In the genomic region with DNA sequence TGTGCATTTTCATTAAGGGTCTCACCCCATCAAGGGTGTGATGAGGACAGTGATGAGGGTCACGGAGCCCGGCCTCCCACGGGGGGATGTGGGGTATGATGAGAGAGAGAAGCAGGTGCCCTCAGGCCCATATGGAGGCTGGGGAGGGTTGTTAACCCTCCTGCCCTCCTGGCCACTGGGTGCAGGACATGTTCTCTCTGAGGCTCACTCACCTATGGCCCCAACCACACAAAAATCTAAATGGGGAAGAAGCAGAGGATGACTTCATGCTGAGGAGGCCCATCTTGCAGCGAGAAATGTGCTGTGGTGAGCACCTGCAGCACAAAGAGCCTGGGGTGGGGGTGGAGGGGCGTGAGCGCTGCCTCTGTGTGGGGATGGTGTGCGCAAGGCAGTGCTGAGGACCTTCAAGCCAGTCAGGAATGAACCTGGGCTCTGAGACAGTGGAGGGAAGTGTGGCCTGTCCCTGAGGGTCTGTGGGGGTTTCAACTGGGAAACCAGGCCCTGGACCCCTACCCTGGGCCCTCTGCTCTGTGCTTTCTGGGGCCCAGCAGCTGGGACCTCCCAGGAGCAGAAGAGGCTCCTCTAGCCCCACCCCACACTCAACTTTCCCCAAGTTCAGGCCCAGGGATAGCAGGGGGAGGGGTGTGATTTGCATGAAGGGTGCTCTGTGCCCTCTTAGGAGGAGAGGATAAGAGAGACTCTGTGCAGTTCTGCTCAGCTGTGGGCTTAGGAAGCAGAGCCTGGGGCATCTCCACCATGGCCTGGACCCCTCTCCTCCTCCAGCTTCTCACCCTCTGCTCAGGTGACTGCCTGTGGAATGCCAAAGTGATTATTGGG, we compare ENCODE assay signal across 1 cellular context.
A peak's percentile ranks its signal among the peaks of the same experiment; 100 is the strongest.
TF ChIP-seq lines count a peak whose summit lies in the region.

No MANE protein-coding gene starts in this region.

TF ChIP-seq in GM12878, 131 proteins besides CTCF, POLR2A, EP300 and RAD21 (continued from another document):
- TF ChIP-seq, protein P1, sequence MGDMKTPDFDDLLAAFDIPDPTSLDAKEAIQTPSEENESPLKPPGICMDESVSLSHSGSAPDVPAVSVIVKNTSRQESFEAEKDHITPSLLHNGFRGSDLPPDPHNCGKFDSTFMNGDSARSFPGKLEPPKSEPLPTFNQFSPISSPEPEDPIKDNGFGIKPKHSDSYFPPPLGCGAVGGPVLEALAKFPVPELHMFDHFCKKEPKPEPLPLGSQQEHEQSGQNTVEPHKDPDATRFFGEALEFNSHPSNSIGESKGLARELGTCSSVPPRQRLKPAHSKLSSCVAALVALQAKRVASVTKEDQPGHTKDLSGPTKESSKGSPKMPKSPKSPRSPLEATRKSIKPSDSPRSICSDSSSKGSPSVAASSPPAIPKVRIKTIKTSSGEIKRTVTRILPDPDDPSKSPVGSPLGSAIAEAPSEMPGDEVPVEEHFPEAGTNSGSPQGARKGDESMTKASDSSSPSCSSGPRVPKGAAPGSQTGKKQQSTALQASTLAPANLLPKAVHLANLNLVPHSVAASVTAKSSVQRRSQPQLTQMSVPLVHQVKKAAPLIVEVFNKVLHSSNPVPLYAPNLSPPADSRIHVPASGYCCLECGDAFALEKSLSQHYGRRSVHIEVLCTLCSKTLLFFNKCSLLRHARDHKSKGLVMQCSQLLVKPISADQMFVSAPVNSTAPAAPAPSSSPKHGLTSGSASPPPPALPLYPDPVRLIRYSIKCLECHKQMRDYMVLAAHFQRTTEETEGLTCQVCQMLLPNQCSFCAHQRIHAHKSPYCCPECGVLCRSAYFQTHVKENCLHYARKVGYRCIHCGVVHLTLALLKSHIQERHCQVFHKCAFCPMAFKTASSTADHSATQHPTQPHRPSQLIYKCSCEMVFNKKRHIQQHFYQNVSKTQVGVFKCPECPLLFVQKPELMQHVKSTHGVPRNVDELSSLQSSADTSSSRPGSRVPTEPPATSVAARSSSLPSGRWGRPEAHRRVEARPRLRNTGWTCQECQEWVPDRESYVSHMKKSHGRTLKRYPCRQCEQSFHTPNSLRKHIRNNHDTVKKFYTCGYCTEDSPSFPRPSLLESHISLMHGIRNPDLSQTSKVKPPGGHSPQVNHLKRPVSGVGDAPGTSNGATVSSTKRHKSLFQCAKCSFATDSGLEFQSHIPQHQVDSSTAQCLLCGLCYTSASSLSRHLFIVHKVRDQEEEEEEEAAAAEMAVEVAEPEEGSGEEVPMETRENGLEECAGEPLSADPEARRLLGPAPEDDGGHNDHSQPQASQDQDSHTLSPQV (IDR thresholded peaks at IDR 0.05) = no peak
- TF ChIP-seq ZZZ3 (IDR thresholded peaks at IDR 0.05; ENCODE audit: control insufficient read depth, insufficient read length, low read depth) (no peak), SRF (IDR thresholded peaks at IDR 0.05; ENCODE audit: low read depth in 2 of 2, low read length in 2 of 2) (no peak), GATAD2B (conservative IDR thresholded peaks at IDR 0.05; ENCODE audit: low read depth) (no peak), RFX5 (IDR thresholded peaks at IDR 0.05; ENCODE audit: low read depth, low read length) (no peak), POU2F2 (IDR thresholded peaks at IDR 0.05; ENCODE audit: borderline replicate concordance, low read depth, low read length) (peak; percentile 18; the same call in 1 of the 3 replicates), CBFB (IDR thresholded peaks at IDR 0.05; ENCODE audit: low read depth) (peak; percentile 43; the same call in 1 of the 2 replicates), ZNF622 (IDR thresholded peaks at IDR 0.05) (no peak), MEF2B (IDR thresholded peaks at IDR 0.05; ENCODE audit: partially characterized antibody, poor library complexity, severe bottlenecking) (peak; percentile 50), STAT3 (IDR thresholded peaks at IDR 0.05; ENCODE audit: low read depth, low read length) (no peak), NBN (IDR thresholded peaks at IDR 0.05) (peak; percentile 19; the same call in 1 of the 2 replicates), RBBP5 (conservative IDR thresholded peaks at IDR 0.05) (no peak), JUNB (IDR thresholded peaks at IDR 0.05) (peak; percentile 57), TAF1 (IDR thresholded peaks at IDR 0.05; ENCODE audit: borderline replicate concordance, low read depth, low read length) (peak; percentile 56; the same call in 1 of the 2 replicates), TCF3 (IDR thresholded peaks at IDR 0.05; ENCODE audit: borderline replicate concordance, insufficient read depth, low read depth, low read length) (peak; percentile 76; the same call in 1 of the 2 replicates), RELA (IDR thresholded peaks at IDR 0.05; ENCODE audit: borderline replicate concordance, partially characterized antibody) (no peak), NR2C1 (IDR thresholded peaks at IDR 0.05) (no peak), HDGF (IDR thresholded peaks at IDR 0.05) (no peak), HDAC6 (IDR thresholded peaks at IDR 0.05; ENCODE audit: unreplicated experiment) (no peak), SUPT20H (IDR thresholded peaks at IDR 0.05; ENCODE audit: borderline replicate concordance, control insufficient read depth, low read depth, low read length) (no peak), TCF7 (IDR thresholded peaks at IDR 0.05; ENCODE audit: borderline replicate concordance) (no peak), DPF2 (IDR thresholded peaks at IDR 0.05) (peak; percentile 53)
- TF ChIP-seq, protein P2, sequence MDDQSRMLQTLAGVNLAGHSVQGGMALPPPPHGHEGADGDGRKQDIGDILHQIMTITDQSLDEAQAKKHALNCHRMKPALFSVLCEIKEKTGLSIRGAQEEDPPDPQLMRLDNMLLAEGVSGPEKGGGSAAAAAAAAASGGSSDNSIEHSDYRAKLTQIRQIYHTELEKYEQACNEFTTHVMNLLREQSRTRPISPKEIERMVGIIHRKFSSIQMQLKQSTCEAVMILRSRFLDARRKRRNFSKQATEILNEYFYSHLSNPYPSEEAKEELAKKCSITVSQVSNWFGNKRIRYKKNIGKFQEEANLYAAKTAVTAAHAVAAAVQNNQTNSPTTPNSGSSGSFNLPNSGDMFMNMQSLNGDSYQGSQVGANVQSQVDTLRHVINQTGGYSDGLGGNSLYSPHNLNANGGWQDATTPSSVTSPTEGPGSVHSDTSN (IDR thresholded peaks at IDR 0.05; ENCODE audit: insufficient replicate concordance, low read depth, low read length) = no peak
- TF ChIP-seq, protein P3, sequence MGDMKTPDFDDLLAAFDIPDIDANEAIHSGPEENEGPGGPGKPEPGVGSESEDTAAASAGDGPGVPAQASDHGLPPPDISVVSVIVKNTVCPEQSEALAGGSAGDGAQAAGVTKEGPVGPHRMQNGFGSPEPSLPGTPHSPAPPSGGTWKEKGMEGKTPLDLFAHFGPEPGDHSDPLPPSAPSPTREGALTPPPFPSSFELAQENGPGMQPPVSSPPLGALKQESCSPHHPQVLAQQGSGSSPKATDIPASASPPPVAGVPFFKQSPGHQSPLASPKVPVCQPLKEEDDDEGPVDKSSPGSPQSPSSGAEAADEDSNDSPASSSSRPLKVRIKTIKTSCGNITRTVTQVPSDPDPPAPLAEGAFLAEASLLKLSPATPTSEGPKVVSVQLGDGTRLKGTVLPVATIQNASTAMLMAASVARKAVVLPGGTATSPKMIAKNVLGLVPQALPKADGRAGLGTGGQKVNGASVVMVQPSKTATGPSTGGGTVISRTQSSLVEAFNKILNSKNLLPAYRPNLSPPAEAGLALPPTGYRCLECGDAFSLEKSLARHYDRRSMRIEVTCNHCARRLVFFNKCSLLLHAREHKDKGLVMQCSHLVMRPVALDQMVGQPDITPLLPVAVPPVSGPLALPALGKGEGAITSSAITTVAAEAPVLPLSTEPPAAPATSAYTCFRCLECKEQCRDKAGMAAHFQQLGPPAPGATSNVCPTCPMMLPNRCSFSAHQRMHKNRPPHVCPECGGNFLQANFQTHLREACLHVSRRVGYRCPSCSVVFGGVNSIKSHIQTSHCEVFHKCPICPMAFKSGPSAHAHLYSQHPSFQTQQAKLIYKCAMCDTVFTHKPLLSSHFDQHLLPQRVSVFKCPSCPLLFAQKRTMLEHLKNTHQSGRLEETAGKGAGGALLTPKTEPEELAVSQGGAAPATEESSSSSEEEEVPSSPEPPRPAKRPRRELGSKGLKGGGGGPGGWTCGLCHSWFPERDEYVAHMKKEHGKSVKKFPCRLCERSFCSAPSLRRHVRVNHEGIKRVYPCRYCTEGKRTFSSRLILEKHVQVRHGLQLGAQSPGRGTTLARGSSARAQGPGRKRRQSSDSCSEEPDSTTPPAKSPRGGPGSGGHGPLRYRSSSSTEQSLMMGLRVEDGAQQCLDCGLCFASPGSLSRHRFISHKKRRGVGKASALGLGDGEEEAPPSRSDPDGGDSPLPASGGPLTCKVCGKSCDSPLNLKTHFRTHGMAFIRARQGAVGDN (IDR thresholded peaks at IDR 0.05) = no peak
- TF ChIP-seq, protein P4, sequence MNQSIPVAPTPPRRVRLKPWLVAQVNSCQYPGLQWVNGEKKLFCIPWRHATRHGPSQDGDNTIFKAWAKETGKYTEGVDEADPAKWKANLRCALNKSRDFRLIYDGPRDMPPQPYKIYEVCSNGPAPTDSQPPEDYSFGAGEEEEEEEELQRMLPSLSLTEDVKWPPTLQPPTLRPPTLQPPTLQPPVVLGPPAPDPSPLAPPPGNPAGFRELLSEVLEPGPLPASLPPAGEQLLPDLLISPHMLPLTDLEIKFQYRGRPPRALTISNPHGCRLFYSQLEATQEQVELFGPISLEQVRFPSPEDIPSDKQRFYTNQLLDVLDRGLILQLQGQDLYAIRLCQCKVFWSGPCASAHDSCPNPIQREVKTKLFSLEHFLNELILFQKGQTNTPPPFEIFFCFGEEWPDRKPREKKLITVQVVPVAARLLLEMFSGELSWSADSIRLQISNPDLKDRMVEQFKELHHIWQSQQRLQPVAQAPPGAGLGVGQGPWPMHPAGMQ (IDR thresholded peaks at IDR 0.05; ENCODE audit: borderline replicate concordance) = no peak
- TF ChIP-seq, protein P5, sequence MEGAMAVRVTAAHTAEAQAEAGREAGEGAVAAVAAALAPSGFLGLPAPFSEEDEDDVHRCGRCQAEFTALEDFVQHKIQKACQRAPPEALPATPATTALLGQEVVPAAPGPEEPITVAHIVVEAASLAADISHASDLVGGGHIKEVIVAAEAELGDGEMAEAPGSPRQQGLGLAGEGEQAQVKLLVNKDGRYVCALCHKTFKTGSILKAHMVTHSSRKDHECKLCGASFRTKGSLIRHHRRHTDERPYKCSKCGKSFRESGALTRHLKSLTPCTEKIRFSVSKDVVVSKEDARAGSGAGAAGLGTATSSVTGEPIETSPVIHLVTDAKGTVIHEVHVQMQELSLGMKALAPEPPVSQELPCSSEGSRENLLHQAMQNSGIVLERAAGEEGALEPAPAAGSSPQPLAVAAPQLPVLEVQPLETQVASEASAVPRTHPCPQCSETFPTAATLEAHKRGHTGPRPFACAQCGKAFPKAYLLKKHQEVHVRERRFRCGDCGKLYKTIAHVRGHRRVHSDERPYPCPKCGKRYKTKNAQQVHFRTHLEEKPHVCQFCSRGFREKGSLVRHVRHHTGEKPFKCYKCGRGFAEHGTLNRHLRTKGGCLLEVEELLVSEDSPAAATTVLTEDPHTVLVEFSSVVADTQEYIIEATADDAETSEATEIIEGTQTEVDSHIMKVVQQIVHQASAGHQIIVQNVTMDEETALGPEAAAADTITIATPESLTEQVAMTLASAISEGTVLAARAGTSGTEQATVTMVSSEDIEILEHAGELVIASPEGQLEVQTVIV (IDR thresholded peaks at IDR 0.05; ENCODE audit: borderline replicate concordance, partially characterized antibody) = no peak
- TF ChIP-seq, protein P6, sequence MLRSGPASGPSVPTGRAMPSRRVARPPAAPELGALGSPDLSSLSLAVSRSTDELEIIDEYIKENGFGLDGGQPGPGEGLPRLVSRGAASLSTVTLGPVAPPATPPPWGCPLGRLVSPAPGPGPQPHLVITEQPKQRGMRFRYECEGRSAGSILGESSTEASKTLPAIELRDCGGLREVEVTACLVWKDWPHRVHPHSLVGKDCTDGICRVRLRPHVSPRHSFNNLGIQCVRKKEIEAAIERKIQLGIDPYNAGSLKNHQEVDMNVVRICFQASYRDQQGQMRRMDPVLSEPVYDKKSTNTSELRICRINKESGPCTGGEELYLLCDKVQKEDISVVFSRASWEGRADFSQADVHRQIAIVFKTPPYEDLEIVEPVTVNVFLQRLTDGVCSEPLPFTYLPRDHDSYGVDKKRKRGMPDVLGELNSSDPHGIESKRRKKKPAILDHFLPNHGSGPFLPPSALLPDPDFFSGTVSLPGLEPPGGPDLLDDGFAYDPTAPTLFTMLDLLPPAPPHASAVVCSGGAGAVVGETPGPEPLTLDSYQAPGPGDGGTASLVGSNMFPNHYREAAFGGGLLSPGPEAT (IDR thresholded peaks at IDR 0.05; ENCODE audit: low read depth) = no peak
- TF ChIP-seq, protein P7, sequence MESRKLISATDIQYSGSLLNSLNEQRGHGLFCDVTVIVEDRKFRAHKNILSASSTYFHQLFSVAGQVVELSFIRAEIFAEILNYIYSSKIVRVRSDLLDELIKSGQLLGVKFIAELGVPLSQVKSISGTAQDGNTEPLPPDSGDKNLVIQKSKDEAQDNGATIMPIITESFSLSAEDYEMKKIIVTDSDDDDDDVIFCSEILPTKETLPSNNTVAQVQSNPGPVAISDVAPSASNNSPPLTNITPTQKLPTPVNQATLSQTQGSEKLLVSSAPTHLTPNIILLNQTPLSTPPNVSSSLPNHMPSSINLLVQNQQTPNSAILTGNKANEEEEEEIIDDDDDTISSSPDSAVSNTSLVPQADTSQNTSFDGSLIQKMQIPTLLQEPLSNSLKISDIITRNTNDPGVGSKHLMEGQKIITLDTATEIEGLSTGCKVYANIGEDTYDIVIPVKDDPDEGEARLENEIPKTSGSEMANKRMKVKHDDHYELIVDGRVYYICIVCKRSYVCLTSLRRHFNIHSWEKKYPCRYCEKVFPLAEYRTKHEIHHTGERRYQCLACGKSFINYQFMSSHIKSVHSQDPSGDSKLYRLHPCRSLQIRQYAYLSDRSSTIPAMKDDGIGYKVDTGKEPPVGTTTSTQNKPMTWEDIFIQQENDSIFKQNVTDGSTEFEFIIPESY (IDR thresholded peaks at IDR 0.05) = no peak
- TF ChIP-seq, protein P8, sequence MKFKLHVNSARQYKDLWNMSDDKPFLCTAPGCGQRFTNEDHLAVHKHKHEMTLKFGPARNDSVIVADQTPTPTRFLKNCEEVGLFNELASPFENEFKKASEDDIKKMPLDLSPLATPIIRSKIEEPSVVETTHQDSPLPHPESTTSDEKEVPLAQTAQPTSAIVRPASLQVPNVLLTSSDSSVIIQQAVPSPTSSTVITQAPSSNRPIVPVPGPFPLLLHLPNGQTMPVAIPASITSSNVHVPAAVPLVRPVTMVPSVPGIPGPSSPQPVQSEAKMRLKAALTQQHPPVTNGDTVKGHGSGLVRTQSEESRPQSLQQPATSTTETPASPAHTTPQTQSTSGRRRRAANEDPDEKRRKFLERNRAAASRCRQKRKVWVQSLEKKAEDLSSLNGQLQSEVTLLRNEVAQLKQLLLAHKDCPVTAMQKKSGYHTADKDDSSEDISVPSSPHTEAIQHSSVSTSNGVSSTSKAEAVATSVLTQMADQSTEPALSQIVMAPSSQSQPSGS (IDR thresholded peaks at IDR 0.05; ENCODE audit: low read length) = no peak
- TF ChIP-seq, protein P9, sequence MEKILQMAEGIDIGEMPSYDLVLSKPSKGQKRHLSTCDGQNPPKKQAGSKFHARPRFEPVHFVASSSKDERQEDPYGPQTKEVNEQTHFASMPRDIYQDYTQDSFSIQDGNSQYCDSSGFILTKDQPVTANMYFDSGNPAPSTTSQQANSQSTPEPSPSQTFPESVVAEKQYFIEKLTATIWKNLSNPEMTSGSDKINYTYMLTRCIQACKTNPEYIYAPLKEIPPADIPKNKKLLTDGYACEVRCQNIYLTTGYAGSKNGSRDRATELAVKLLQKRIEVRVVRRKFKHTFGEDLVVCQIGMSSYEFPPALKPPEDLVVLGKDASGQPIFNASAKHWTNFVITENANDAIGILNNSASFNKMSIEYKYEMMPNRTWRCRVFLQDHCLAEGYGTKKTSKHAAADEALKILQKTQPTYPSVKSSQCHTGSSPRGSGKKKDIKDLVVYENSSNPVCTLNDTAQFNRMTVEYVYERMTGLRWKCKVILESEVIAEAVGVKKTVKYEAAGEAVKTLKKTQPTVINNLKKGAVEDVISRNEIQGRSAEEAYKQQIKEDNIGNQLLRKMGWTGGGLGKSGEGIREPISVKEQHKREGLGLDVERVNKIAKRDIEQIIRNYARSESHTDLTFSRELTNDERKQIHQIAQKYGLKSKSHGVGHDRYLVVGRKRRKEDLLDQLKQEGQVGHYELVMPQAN (conservative IDR thresholded peaks at IDR 0.05) = no peak
